In the genomic region with DNA sequence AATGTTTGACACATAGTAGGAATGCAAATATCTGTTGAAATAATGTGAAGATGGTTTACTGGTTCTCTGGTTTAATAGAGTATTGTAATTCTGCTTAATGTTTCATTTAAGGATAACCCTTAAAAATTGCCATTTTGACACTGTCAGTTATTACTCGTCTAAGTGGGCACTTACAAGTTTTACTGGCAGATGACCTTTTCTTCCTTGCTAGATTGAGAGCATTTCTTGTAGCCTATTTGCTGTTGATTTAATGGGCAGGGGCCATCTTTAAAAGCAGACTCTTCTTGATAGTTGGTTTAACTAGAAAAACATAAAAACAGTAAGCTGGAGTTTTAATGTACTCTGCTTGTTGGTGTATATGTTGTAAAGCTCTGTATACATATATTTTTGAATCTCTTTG, we compare ENCODE assay signal across 9 cellular contexts. TPM values are rescaled to one million over a fixed set of nuclear protein-coding genes. Genes with fewer than 3 reads are reported as not detected.
A peak's percentile ranks its signal among the peaks of the same experiment; 100 is the strongest.
DNase-seq lines count a peak whose midpoint lies in the region; ATAC-seq and TF ChIP-seq lines count a peak whose summit lies in the region.
"Had no signal": no experiment of that assay in that cellular context is flagged by ENCODE, and none has a peak within 500 bp of the region (broad histone marks: within the 10 kb centered on the region; RNA-seq: fewer than 3 reads in every experiment).

No MANE protein-coding gene starts in this region.

- H3K36me3 ChIP-seq in SJCRH30 (0 out of 2 replicates have a peak, but pooled peaks cover 2% of the 10 kb centered on the region), spleen (peaks cover 0 to 4% (median 0%) of the 10 kb centered on the region in 6 donors)

- no peak for TF ChIP-seq POLR2A in spleen (IDR thresholded peaks at IDR 0.05)

- no peaks in the 10 kb centered on the region; the same call in 1 of the 2 replicates for H3K9me3 ChIP-seq in SJCRH30 (replicated peaks)
- H3K9me3 ChIP-seq in spleen: no peaks in the 10 kb centered on the region

- ATAC-seq in GM21390 (IDR thresholded peaks at IDR 0.05; ENCODE audit: unreplicated experiment): no peak

- H3K27me3 ChIP-seq in SJCRH30 (no peaks in the 10 kb centered on the region), spleen (replicated peaks in 1 of 7) (no peaks in the 10 kb centered on the region)

- H3K4me1 ChIP-seq in SJCRH30: peaks cover 3% of the 10 kb centered on the region; the same call in 1 of the 2 replicates
- peaks cover 10 to 71% (median 33%) of the 10 kb centered on the region in 6 donors for H3K4me1 ChIP-seq in spleen

- H3K4me3 ChIP-seq in SJCRH30: peak overlapping the region; percentile 88
- peak overlapping the region in 7 of 8 donors; percentile 3 to 97 (median 90) for H3K4me3 ChIP-seq in spleen

- WGBS in spleen, 5 donors: 6 to 17% (median 9%) methylated on average over 1 of the region's 1 CpG

- TF ChIP-seq CTCF in spleen (IDR thresholded peaks at IDR 0.05 in 8 of 11, conservative IDR thresholded peaks at IDR 0.05 in 3 of 11): no peak

- DNase-seq in NCI-H748 (lab: John Stamatoyannopoulos, UW; ENCODE audit: unreplicated experiment) (peak; percentile 6), NCI-H748 treated with DMSO at 0.1 percent for 48 hours (lab: John Stamatoyannopoulos, UW) (no peak), SJCRH30 (no peak), fibroblast of peridontal ligament (ENCODE audit: extremely low read depth) (peak; percentile 37), spleen (no peak), GOT3 (lab: John Stamatoyannopoulos, UW) (no peak), AG08395 (ENCODE audit: low spot score) (no peak)

- intact Hi-C loops in spleen (cut with DNase I; ENCODE audit: low total_unique reads): no loop called here

- H3K27ac ChIP-seq in SJCRH30 (no peak overlapping the region), spleen (peak overlapping the region in 4 of 8 donors; percentile 95 to 97 (median 96))
- H3K27ac ChIP-seq: HL-60 had no signal

RNA-seq across cellular contexts. Expression of a gene that starts 1.9 kb away (rescaled TPM):
- total RNA-seq in SJCRH30 (2014; rRNA removed; shearing (Covaris generic)): 39.2 and 41.1 TPM in 2 replicates
- total RNA-seq in spleen: 10 to 100 TPM; 26.7 to 38.1 (median 33.0) TPM
- polyA plus RNA-seq in spleen: 10 to 100 TPM in 2 of 3 donors, 1 to 10 TPM in 1; 9.6 to 15.8 (median 14.0) TPM

RNA-seq across cellular contexts. Expression of a gene that starts 29.3 kb away (rescaled TPM):
- total RNA-seq in SJCRH30 (2014; rRNA removed; shearing (Covaris generic)): 14.9 and 18.1 TPM in 2 replicates
- total RNA-seq in spleen: 10 to 100 TPM in 3 of 7 donors, 1 to 10 TPM in 4; 7.9 to 21.2 (median 9.7) TPM
- polyA plus RNA-seq in spleen: 10 to 100 TPM in 1 of 3 donors, 1 to 10 TPM in 2; 6.8 to 11.5 (median 9.7) TPM

Comparison
In these comparisons a context has a peak if more than half of its experiments do, and no peak if none do; other contexts are left out.
1. DNase-seq: peak in NCI-H748 (single experiment) and fibroblast of peridontal ligament (single experiment); none in NCI-H748 treated with DMSO at 0.1 percent for 48 hours (single experiment), SJCRH30 (0 of 2), spleen (single experiment), GOT3 (single experiment) and AG08395 (single experiment).